In genomic region chr4:89661490-89661889, GRCh38 we compare ENCODE assay signal across 15 cellular contexts.
A peak's percentile ranks its signal among the peaks of the same experiment; 100 is the strongest.
DNase-seq lines count a peak whose midpoint lies in the region.
"Had no signal": no experiment of that assay in that cellular context is flagged by ENCODE, and none has a peak within 500 bp of the region (broad histone marks: within the 10 kb centered on the region; RNA-seq: fewer than 3 reads in every experiment).

No MANE protein-coding gene starts in this region.

- no peak overlapping the region for H3K4me2 ChIP-seq in neuronal stem cell (ENCODE audit: insufficient read depth, low read length, poor library complexity, severe bottlenecking)

- no peak overlapping the region for H4K8ac ChIP-seq in neuronal stem cell (ENCODE audit: low read depth, low read length)

- no peak overlapping the region for H3K14ac ChIP-seq in neuronal stem cell (ENCODE audit: low read length)

- H2AK5ac ChIP-seq in neuronal stem cell (ENCODE audit: low read depth, low read length): no peak overlapping the region

- no peak overlapping the region for H2BK120ac ChIP-seq in neuronal stem cell (ENCODE audit: low read depth, low read length)

- H3K4me3 ChIP-seq in neuronal stem cell (ENCODE audit: low read length in 2 of 2): no peak overlapping the region
- H3K4me3 ChIP-seq: MG63 had no signal

- peak; percentile 3 for DNase-seq in GM04504 (ENCODE audit: low read depth)
- DNase-seq in RKO (ENCODE audit: low spot score): peak; percentile 1
- peak; percentile 23 for DNase-seq in epidermal melanocyte (ENCODE audit: insufficient read length, low spot score)
- no peak for DNase-seq in neuronal stem cell (ENCODE audit: low spot score)
- no peak for DNase-seq in pons (ENCODE audit: low spot score)
- no peak for DNase-seq in NCI-H526 treated with DMSO at 0.1 percent for 48 hours (lab: John Stamatoyannopoulos, UW)
- DNase-seq in amniotic stem cell (lab: John Stamatoyannopoulos, UW): no peak
- no peak for DNase-seq in DMS79 treated with DMSO at 0.1 percent for 48 hours (lab: John Stamatoyannopoulos, UW)
- DNase-seq: activated CD4-positive, alpha-beta memory T cell treated with anti-CD3 and anti-CD28 coated beads, Interleukin-2, amount 10 ng/mL, durations not matched to agents 7 days and 5 days; activated naive CD4-positive, alpha-beta T cell treated with anti-CD3 and anti-CD28 coated beads for 36 hours; CD4-positive, alpha-beta T cell; MG63; naive thymus-derived CD8-positive, alpha-beta T cell; NCI-H524; stimulated activated CD4-positive, alpha-beta T cell treated with anti-CD3 and anti-CD28 coated beads, Interleukin-12 subunit alpha, Interleukin-12 subunit beta, amount 100 ng/mL, for 4 hours had no signal

- H3K9ac ChIP-seq in neuronal stem cell (ENCODE audit: low read depth, low read length, poor library complexity): no peak overlapping the region

- no peaks in the 10 kb centered on the region for H3K9me3 ChIP-seq in neuronal stem cell (replicated peaks in 1 of 2; ENCODE audit: control insufficient read depth in 2 of 2, insufficient read depth in 1 of 2, low read depth in 1 of 2, low read length in 2 of 2)
- H3K9me3 ChIP-seq: MG63 had no signal

- H2BK5ac ChIP-seq in neuronal stem cell (ENCODE audit: low read length): no peak overlapping the region

- no CpG with 5 or more reads among the region's 1 CpG for WGBS in neuronal stem cell (ENCODE audit: extremely low coverage in 2 of 2, insufficient read length in 2 of 2, insufficient replicate concordance in 1 of 2), 2 donors

- H3K27ac ChIP-seq in neuronal stem cell (replicated peaks; ENCODE audit: low read length): no peak overlapping the region

- no peak overlapping the region for H3K18ac ChIP-seq in neuronal stem cell (ENCODE audit: low read length)

- no peak overlapping the region for H2BK12ac ChIP-seq in neuronal stem cell (ENCODE audit: low read length)

- H3K23ac ChIP-seq in neuronal stem cell (ENCODE audit: low read depth, low read length, poor library complexity): no peak overlapping the region

- H3K27me3 ChIP-seq in neuronal stem cell (ENCODE audit: control insufficient read depth in 3 of 3, insufficient read depth in 3 of 3, low read depth in 1 of 3, low read length in 3 of 3): no peaks in the 10 kb centered on the region
- H3K27me3 ChIP-seq: MG63 had no signal

- H3K4me1 ChIP-seq in neuronal stem cell (ENCODE audit: control insufficient read depth in 2 of 2, insufficient read depth in 1 of 2, low read depth in 1 of 2, low read length in 2 of 2): peaks cover 3 to 5% of the 10 kb centered on the region in 2 donors

- H3K4ac ChIP-seq in neuronal stem cell (ENCODE audit: low read length): no peak overlapping the region

- H4K91ac ChIP-seq in neuronal stem cell (ENCODE audit: low read depth, low read length, poor library complexity): no peak overlapping the region

- H2AFZ ChIP-seq in neuronal stem cell (ENCODE audit: low read length): peak overlapping the region; percentile 43

- no peaks in the 10 kb centered on the region for H3K79me1 ChIP-seq in neuronal stem cell (ENCODE audit: low read depth, low read length)

- no peaks in the 10 kb centered on the region for H3K36me3 ChIP-seq in neuronal stem cell (replicated peaks in 1 of 2; ENCODE audit: control insufficient read depth in 2 of 2, insufficient read depth in 2 of 2, low read length in 2 of 2)
- H3K36me3 ChIP-seq: MG63 had no signal

- no peak overlapping the region for H2BK15ac ChIP-seq in neuronal stem cell (ENCODE audit: low read length)

Comparison
In these comparisons a context has a peak if more than half of its experiments do, and no peak if none do; other contexts are left out.
1. DNase-seq: peak in GM04504 (single experiment), RKO (single experiment) and epidermal melanocyte (single experiment); none in neuronal stem cell (single experiment), pons (single experiment), NCI-H526 treated with DMSO at 0.1 percent for 48 hours (single experiment), amniotic stem cell (single experiment) and DMS79 treated with DMSO at 0.1 percent for 48 hours (single experiment).